ENCODE assay signal across 1 cellular context in the genomic region with DNA sequence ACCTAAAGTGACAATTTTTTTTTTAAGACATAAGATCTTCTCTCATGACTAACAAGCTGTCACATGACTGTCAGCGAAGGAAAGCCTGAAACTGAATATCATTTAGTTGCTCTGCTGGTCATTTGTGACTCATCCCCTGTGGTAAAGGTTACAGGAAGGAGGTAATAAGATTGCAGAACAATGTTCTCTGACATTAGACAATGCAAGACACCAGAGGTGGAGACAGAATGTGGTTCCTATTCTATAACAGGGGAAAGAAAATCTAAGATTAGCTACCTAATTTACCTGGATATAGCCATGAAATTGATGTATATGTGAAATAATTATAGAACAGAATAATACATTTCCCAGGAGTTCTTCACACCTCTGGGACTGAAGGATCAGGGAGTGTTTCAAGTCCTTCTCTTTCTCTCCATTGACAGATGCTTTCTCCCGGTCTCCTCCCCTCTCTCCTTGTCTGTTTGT.
TF ChIP-seq lines count a peak whose summit lies in the region.

No MANE protein-coding gene starts in this region.

TF ChIP-seq in SK-N-SH treated with all-trans-retinoic acid at 6 μM for 48 hours, 23 proteins besides CTCF, POLR2A, EP300 and RAD21 (continued from another document):
- TF ChIP-seq, protein P1, sequence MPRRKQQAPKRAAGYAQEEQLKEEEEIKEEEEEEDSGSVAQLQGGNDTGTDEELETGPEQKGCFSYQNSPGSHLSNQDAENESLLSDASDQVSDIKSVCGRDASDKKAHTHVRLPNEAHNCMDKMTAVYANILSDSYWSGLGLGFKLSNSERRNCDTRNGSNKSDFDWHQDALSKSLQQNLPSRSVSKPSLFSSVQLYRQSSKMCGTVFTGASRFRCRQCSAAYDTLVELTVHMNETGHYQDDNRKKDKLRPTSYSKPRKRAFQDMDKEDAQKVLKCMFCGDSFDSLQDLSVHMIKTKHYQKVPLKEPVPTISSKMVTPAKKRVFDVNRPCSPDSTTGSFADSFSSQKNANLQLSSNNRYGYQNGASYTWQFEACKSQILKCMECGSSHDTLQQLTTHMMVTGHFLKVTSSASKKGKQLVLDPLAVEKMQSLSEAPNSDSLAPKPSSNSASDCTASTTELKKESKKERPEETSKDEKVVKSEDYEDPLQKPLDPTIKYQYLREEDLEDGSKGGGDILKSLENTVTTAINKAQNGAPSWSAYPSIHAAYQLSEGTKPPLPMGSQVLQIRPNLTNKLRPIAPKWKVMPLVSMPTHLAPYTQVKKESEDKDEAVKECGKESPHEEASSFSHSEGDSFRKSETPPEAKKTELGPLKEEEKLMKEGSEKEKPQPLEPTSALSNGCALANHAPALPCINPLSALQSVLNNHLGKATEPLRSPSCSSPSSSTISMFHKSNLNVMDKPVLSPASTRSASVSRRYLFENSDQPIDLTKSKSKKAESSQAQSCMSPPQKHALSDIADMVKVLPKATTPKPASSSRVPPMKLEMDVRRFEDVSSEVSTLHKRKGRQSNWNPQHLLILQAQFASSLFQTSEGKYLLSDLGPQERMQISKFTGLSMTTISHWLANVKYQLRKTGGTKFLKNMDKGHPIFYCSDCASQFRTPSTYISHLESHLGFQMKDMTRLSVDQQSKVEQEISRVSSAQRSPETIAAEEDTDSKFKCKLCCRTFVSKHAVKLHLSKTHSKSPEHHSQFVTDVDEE (CRISPR knock-in tag; IDR thresholded peaks at IDR 0.05) = no peak
- TF ChIP-seq ARNTL (CRISPR knock-in tag; IDR thresholded peaks at IDR 0.05; ENCODE audit: borderline replicate concordance, low read depth) = no peak
- no peak for TF ChIP-seq CREB5 (CRISPR knock-in tag; IDR thresholded peaks at IDR 0.05; ENCODE audit: low read depth)
- no peak for TF ChIP-seq BACH2 (CRISPR knock-in tag; IDR thresholded peaks at IDR 0.05; ENCODE audit: borderline replicate concordance)
- TF ChIP-seq, protein P2, sequence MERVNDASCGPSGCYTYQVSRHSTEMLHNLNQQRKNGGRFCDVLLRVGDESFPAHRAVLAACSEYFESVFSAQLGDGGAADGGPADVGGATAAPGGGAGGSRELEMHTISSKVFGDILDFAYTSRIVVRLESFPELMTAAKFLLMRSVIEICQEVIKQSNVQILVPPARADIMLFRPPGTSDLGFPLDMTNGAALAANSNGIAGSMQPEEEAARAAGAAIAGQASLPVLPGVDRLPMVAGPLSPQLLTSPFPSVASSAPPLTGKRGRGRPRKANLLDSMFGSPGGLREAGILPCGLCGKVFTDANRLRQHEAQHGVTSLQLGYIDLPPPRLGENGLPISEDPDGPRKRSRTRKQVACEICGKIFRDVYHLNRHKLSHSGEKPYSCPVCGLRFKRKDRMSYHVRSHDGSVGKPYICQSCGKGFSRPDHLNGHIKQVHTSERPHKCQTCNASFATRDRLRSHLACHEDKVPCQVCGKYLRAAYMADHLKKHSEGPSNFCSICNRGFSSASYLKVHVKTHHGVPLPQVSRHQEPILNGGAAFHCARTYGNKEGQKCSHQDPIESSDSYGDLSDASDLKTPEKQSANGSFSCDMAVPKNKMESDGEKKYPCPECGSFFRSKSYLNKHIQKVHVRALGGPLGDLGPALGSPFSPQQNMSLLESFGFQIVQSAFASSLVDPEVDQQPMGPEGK (CRISPR knock-in tag; IDR thresholded peaks at IDR 0.05; ENCODE audit: borderline replicate concordance) = no peak
